Comparison of ENCODE assay signal across 8 cellular contexts in the genomic region with DNA sequence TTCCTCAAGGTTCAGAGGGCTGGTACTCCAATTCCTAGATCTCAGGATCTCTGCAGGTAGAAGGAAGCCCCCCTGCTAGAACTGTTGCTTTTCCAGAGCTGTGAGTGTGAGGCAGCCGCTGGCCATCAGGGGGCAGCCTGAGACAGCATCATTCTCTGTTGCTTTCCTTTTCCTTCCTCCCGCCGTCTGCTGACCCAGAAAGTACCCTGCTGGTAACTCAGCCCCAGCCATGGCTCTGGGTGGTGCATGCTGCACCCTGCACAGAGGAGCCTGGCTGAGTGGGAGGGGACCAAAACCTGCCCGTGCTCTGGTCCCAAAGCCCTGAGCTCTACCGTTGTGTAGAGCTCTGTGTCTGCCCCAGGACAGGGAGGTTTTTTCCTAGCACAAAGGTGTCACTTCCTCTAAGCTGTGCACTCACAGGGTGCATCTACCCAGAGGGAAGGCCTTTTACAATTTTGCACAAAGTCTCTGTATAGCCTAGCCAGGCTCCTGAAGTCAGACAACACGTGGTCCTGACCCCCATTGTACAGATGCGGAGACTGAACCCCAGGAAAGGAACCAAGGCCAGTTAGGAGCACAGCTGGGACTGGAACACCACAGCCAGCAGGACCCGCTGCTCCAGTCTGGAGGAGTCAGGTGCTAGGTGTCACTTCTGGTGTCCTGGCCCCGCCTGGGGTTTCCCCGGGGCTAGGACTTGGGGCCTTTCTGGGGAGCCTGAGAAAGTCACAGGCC. TPM values are rescaled to one million over a fixed set of nuclear protein-coding genes. Genes with fewer than 3 reads are reported as not detected.
DNase-seq lines count a peak whose midpoint lies in the region; ATAC-seq, FAIRE-seq and TF ChIP-seq lines count a peak whose summit lies in the region.

No MANE protein-coding gene starts in this region.

- H3K9me3 Mint-ChIP-seq in HFFc6: no peaks in the 10 kb centered on the region

- H3K27me3 Mint-ChIP-seq in HFFc6 (ENCODE audit: insufficient read depth): peaks cover 6% of the 10 kb centered on the region; the same call in 1 of the 2 replicates

- TF ChIP-seq CTCF in HFFc6 (IDR thresholded peaks at IDR 0.05): peak; percentile 91
- peak; percentile 98 for TF ChIP-seq CTCF in bronchial epithelial cell (IDR thresholded peaks at IDR 0.05; ENCODE audit: insufficient read depth, low read length, severe bottlenecking)
- TF ChIP-seq CTCF in kidney epithelial cell (IDR thresholded peaks at IDR 0.05; ENCODE audit: insufficient read depth, low read length, poor library complexity, severe bottlenecking): peak; percentile 93

- H3K27me3 ChIP-seq in bronchial epithelial cell (ENCODE audit: control insufficient read depth, insufficient read depth, low read length) (no peaks in the 10 kb centered on the region), kidney epithelial cell (ENCODE audit: control insufficient read depth, insufficient read depth, low read length) (no peaks in the 10 kb centered on the region)

- DNase-seq in Caki2 (ENCODE audit: low read depth): peak; percentile 77
- peak; percentile 57 for DNase-seq in HFFc6
- DNase-seq in NCI-H345 treated with DMSO at 0.1 percent for 48 hours (lab: John Stamatoyannopoulos, UW; ENCODE audit: unreplicated experiment): peak; percentile 69
- DNase-seq in bronchial epithelial cell (ENCODE audit: low read depth): peak; percentile 58
- no peak for DNase-seq in kidney epithelial cell (ENCODE audit: low read depth)
- peak; percentile 62 to 63 for DNase-seq in stimulated activated CD4-positive, alpha-beta T cell treated with anti-CD3 and anti-CD28 coated beads, Interleukin-1b, Interleukin-23, amount 100 ng/mL, for 4 hours (ENCODE audit: low read depth in 2 of 2)

- H3K36me3 ChIP-seq in bronchial epithelial cell (ENCODE audit: control insufficient read depth, insufficient read depth, low read length): no peaks in the 10 kb centered on the region
- H3K36me3 ChIP-seq in kidney epithelial cell (ENCODE audit: control insufficient read depth, insufficient read depth, low read length): no peaks in the 10 kb centered on the region

- peak overlapping the region; percentile 69 for H3K27ac Mint-ChIP-seq in HFFc6

- in situ Hi-C loops in Caki2 (cut with HindIII; ENCODE audit: low pct_unique_long_range_greater_than_20kb, low sequenced_read_pairs): no loop called here

- peak; percentile 75 to 87 for ATAC-seq in activated CD4-positive, CD25-positive, alpha-beta regulatory T cell treated with anti-CD3 and anti-CD28 coated beads, Interleukin-2, amount 50 U/mL, for 24 hours
- no peak for ATAC-seq in HG02852 (IDR thresholded peaks at IDR 0.05; ENCODE audit: unreplicated experiment)

- FAIRE-seq in bronchial epithelial cell (lab: Jason Lieb, UNC): no peak

- H3K4me3 Mint-ChIP-seq in HFFc6: no peak overlapping the region; the same call in 1 of the 2 replicates

- H3K4me3 ChIP-seq in bronchial epithelial cell (ENCODE audit: low read depth, low read length): no peak overlapping the region
- H3K4me3 ChIP-seq in kidney epithelial cell (ENCODE audit: low read depth, low read length): no peak overlapping the region

- peaks cover 41% of the 10 kb centered on the region for H3K4me1 Mint-ChIP-seq in HFFc6 (ENCODE audit: low read depth)

- H3K36me3 Mint-ChIP-seq in HFFc6 (ENCODE audit: low read depth): no peaks in the 10 kb centered on the region

RNA-seq across cellular contexts. Expression of gene FAM131C, which starts 5.6 kb away (rescaled TPM):
- 2.1 and 2.4 TPM in 2 replicates for total RNA-seq in Caki2 (2014; rRNA removed; shearing (Covaris generic); ENCODE audit: low replicate concordance)
- 1 to 10 TPM in 1 of 6 experiments, under 1 TPM in 5; 0.26 to 1.3 (median 0.74) TPM for total RNA-seq in HFFc6 (2021; fragmentation: NEBNext Ultra II Directional; extraction: Animal tissue kit (Norgen Biotek cat#: 25700))
- total RNA-seq in bronchial epithelial cell: 0.53 and 0.77 TPM in 2 replicates
- 0.46 and 0.89 TPM in 2 replicates for total RNA-seq in kidney epithelial cell

RNA-seq across cellular contexts. Expression of gene CLCNKB, which starts 35.5 kb away (rescaled TPM):
- not detected in 2 replicates for total RNA-seq in Caki2 (2014; rRNA removed; shearing (Covaris generic); ENCODE audit: low replicate concordance)
- under 1 TPM in 2 of 6 experiments, not detected in 4; 0.10 to 0.14 TPM for total RNA-seq in HFFc6 (2021; fragmentation: NEBNext Ultra II Directional; extraction: Animal tissue kit (Norgen Biotek cat#: 25700))
- total RNA-seq in bronchial epithelial cell (under 0.01 and 0.26 TPM in 2 replicates), kidney epithelial cell (0.50 and 1.6 TPM in 2 replicates)

RNA-seq across cellular contexts. Expression of gene CLCNKA, which starts 57.3 kb away (rescaled TPM):
- not detected in 2 replicates for total RNA-seq in Caki2 (2014; rRNA removed; shearing (Covaris generic); ENCODE audit: low replicate concordance)
- total RNA-seq in HFFc6 (2021; fragmentation: NEBNext Ultra II Directional; extraction: Animal tissue kit (Norgen Biotek cat#: 25700)): not detected
- not detected in 2 replicates for total RNA-seq in bronchial epithelial cell
- not detected in 2 replicates for total RNA-seq in kidney epithelial cell
